In genomic region chr12:125048981-125049322, GRCh38 we compare ENCODE assay signal across 8 cellular contexts. TPM values are rescaled to one million over a fixed set of nuclear protein-coding genes. Genes with fewer than 3 reads are reported as not detected.
DNase-seq lines count a peak whose midpoint lies in the region; ATAC-seq, FAIRE-seq and TF ChIP-seq lines count a peak whose summit lies in the region.
"Not testable (repeated sequence)": the region's sequence is repeated elsewhere in the genome, so short reads cannot be mapped to it uniquely, and the experiment has no call there.

No MANE protein-coding gene starts in this region.

- not testable (repeated sequence) for H3K36me3 Mint-ChIP-seq in activated B cell treated with CpG ODN at 0.5 μM for 24 hours (ENCODE audit: low read depth)

- not testable (repeated sequence) for H2AFZ ChIP-seq in neuronal stem cell (ENCODE audit: low read length)

- H3K27me3 ChIP-seq in esophagus (ENCODE audit: control insufficient read depth in 1 of 2, insufficient read depth in 2 of 2, low read length in 2 of 2); neuronal stem cell (ENCODE audit: control insufficient read depth in 3 of 3, insufficient read depth in 3 of 3, low read depth in 1 of 3, low read length in 3 of 3); subcutaneous abdominal adipose tissue (ENCODE audit: control insufficient read depth in 5 of 5, insufficient read depth in 4 of 5, low read length in 5 of 5): not testable (repeated sequence)

- peak overlapping the region; percentile 43 for H3K4me2 ChIP-seq in neuronal stem cell (ENCODE audit: insufficient read depth, low read length, poor library complexity, severe bottlenecking)

- not testable (repeated sequence) for H3K23ac ChIP-seq in neuronal stem cell (ENCODE audit: low read depth, low read length, poor library complexity)

- H3K79me1 ChIP-seq in neuronal stem cell (ENCODE audit: low read depth, low read length) = not testable (repeated sequence)

- H3K27ac Mint-ChIP-seq in activated B cell treated with CpG ODN at 0.5 μM for 24 hours = peak overlapping the region; percentile 90

- not testable (repeated sequence) for H3K4me1 ChIP-seq in esophagus (ENCODE audit: control insufficient read depth in 2 of 2, insufficient read depth in 2 of 2, low read length in 1 of 2); kidney (ENCODE audit: control insufficient read depth in 1 of 2, insufficient read depth in 1 of 2, low read depth in 1 of 2, low read length in 2 of 2); neuronal stem cell (ENCODE audit: control insufficient read depth in 2 of 2, insufficient read depth in 1 of 2, low read depth in 1 of 2, low read length in 2 of 2)
- peaks cover 2 to 13% (median 11%) of the 10 kb centered on the region in 5 donors for H3K4me1 ChIP-seq in subcutaneous abdominal adipose tissue (ENCODE audit: control insufficient read depth in 5 of 5, insufficient read depth in 5 of 5, low read length in 5 of 5)

- H3K9me3 Mint-ChIP-seq in activated B cell treated with CpG ODN at 0.5 μM for 24 hours = not testable (repeated sequence)

- TF ChIP-seq CTCF in AG04449 (IDR thresholded peaks at IDR 0.05; ENCODE audit: insufficient read depth, low read length, missing control alignments); HFF-Myc (IDR thresholded peaks at IDR 0.05; ENCODE audit: low read depth, low read length, missing control alignments); activated B cell treated with CpG ODN at 0.5 μM for 24 hours (IDR thresholded peaks at IDR 0.05); astrocyte of the spinal cord (IDR thresholded peaks at IDR 0.05; ENCODE audit: low read depth, low read length); kidney (IDR thresholded peaks at IDR 0.05; ENCODE audit: borderline replicate concordance, extremely low read depth, insufficient read depth): not testable (repeated sequence)

- H3K36me3 ChIP-seq in esophagus (ENCODE audit: control insufficient read depth in 2 of 2, insufficient read depth in 2 of 2, low read length in 1 of 2); kidney (ENCODE audit: control insufficient read depth in 1 of 2, insufficient read depth in 2 of 2, low read length in 2 of 2); neuronal stem cell (replicated peaks in 1 of 2; ENCODE audit: control insufficient read depth in 2 of 2, insufficient read depth in 2 of 2, low read length in 2 of 2); subcutaneous abdominal adipose tissue (ENCODE audit: control insufficient read depth in 5 of 5, insufficient read depth in 5 of 5, low read length in 5 of 5): not testable (repeated sequence)

- H2BK120ac ChIP-seq in neuronal stem cell (ENCODE audit: low read depth, low read length) = not testable (repeated sequence)

- not testable (repeated sequence) for H4K8ac ChIP-seq in neuronal stem cell (ENCODE audit: low read depth, low read length)

- not testable (repeated sequence) for H3K4me1 Mint-ChIP-seq in activated B cell treated with CpG ODN at 0.5 μM for 24 hours

- H3K27me3 Mint-ChIP-seq in activated B cell treated with CpG ODN at 0.5 μM for 24 hours = not testable (repeated sequence)

- intact Hi-C loops in activated B cell treated with CpG ODN at 0.5 μM for 24 hours (cut with micrococcal nuclease) = loop anchor here (1.0 kb wide), 3 partner anchors 16 to 56 kb away; partner anchors contain the start of genes AACS and BRI3BP
- intact Hi-C loops in kidney (cut with DNase I) = not testable (repeated sequence)

- H3K27ac ChIP-seq in esophagus (ENCODE audit: low read depth in 2 of 2, low read length in 1 of 2) = peak overlapping the region; percentile 50 to 65
- not testable (repeated sequence) for H3K27ac ChIP-seq in kidney (ENCODE audit: low read depth in 2 of 2, low read length in 2 of 2); neuronal stem cell (replicated peaks; ENCODE audit: low read length); subcutaneous abdominal adipose tissue (ENCODE audit: low read depth, low read length)

- POLR2A ChIA-PET in AG04449 (lab: Yijun Ruan, JAX) = not testable (repeated sequence)
- POLR2A ChIA-PET in activated B cell treated with CpG ODN at 0.5 μM for 24 hours (lab: Charles Lee) = interaction anchor here (0.7 to 2.5 kb wide), 10 partner anchors 16 to 142 kb away, joined by 3 to 20 read pairs (median 6); partner anchors contain the start of genes AACS, BRI3BP, DHX37 and UBC

- H2BK5ac ChIP-seq in neuronal stem cell (ENCODE audit: low read length) = not testable (repeated sequence)

- H3K4me3 ChIP-seq in AG04449 (ENCODE audit: low read depth, low read length) (peak overlapping the region; percentile 72), HFF-Myc (replicated peaks; ENCODE audit: low read depth, low read length) (peak overlapping the region; percentile 45), astrocyte of the spinal cord (ENCODE audit: low read depth, low read length) (peak overlapping the region; percentile 67), esophagus (ENCODE audit: low read depth in 1 of 2, low read length in 2 of 2) (peak overlapping the region; percentile 54 to 63), kidney (ENCODE audit: low read length in 2 of 2) (peak overlapping the region; percentile 58 to 73), neuronal stem cell (ENCODE audit: low read length in 2 of 2) (peak overlapping the region in 1 of 2 donors; percentile 77), subcutaneous abdominal adipose tissue (ENCODE audit: low read depth in 1 of 5, low read length in 5 of 5) (peak overlapping the region; percentile 65 to 88 (median 74))

- not testable (repeated sequence) for H3K4ac ChIP-seq in neuronal stem cell (ENCODE audit: low read length)

- not testable (repeated sequence) for ATAC-seq in activated B cell treated with CpG ODN at 0.5 μM for 24 hours (ENCODE audit: low read depth)

- WGBS in esophagus, 2 donors = 85 to 88% methylated on average over 16 of the region's 16 CpGs
- WGBS in neuronal stem cell (ENCODE audit: extremely low coverage in 2 of 2, insufficient read length in 2 of 2, insufficient replicate concordance in 1 of 2), 2 donors = no CpG with 5 or more reads among the region's 16 CpGs

- in situ Hi-C loops in astrocyte of the spinal cord (cut with HindIII; ENCODE audit: low sequenced_read_pairs) = not testable (repeated sequence)

- not testable (repeated sequence) for H4K91ac ChIP-seq in neuronal stem cell (ENCODE audit: low read depth, low read length, poor library complexity)

- not testable (repeated sequence) for H3K14ac ChIP-seq in neuronal stem cell (ENCODE audit: low read length)

- FAIRE-seq in kidney (lab: Jason Lieb, UNC) = not testable (repeated sequence)

- H2BK12ac ChIP-seq in neuronal stem cell (ENCODE audit: low read length) = not testable (repeated sequence)

- H3K9ac ChIP-seq in kidney (ENCODE audit: low read length in 2 of 2) = peak overlapping the region in 1 of 2 donors; percentile 17
- H3K9ac ChIP-seq in neuronal stem cell (ENCODE audit: low read depth, low read length, poor library complexity) = not testable (repeated sequence)
- peak overlapping the region in 4 of 5 donors; percentile 43 to 80 (median 58) for H3K9ac ChIP-seq in subcutaneous abdominal adipose tissue (ENCODE audit: low read length in 5 of 5)

- H2BK15ac ChIP-seq in neuronal stem cell (ENCODE audit: low read length) = not testable (repeated sequence)

- not testable (repeated sequence) for DNase-seq in AG04449 (ENCODE audit: low read depth, low spot score); HFF-Myc (ENCODE audit: extremely low read depth, low read depth); activated B cell treated with CpG ODN at 0.5 μM for 24 hours; astrocyte of the spinal cord (ENCODE audit: low read depth, low spot score); kidney; neuronal stem cell (ENCODE audit: low spot score)

- CTCF ChIA-PET in AG04449 (lab: Yijun Ruan, JAX) = interaction anchor here (0.6 to 0.8 kb wide), 3 partner anchors 13 to 51 kb away, joined by 3 to 4 read pairs (median 3); no protein-coding TSS in a partner anchor
- CTCF ChIA-PET in activated B cell treated with CpG ODN at 0.5 μM for 24 hours (lab: Charles Lee) = interaction anchor here (1.0 to 1.3 kb wide), 2 partner anchors 15 to 109 kb away, joined by 4 read pairs; no protein-coding TSS in a partner anchor

- H3K18ac ChIP-seq in neuronal stem cell (ENCODE audit: low read length) = not testable (repeated sequence)

- not testable (repeated sequence) for H2AK5ac ChIP-seq in neuronal stem cell (ENCODE audit: low read depth, low read length)

- peak overlapping the region; percentile 92 for H3K4me3 Mint-ChIP-seq in activated B cell treated with CpG ODN at 0.5 μM for 24 hours

- H3K9me3 ChIP-seq in esophagus (ENCODE audit: control insufficient read depth in 2 of 2, insufficient read depth in 1 of 2, low read depth in 1 of 2, low read length in 1 of 2); kidney (ENCODE audit: control insufficient read depth in 1 of 2, low read length in 2 of 2); neuronal stem cell (replicated peaks in 1 of 2; ENCODE audit: control insufficient read depth in 2 of 2, insufficient read depth in 1 of 2, low read depth in 1 of 2, low read length in 2 of 2); subcutaneous abdominal adipose tissue (ENCODE audit: control insufficient read depth in 5 of 5, low read length in 5 of 5): not testable (repeated sequence)

RNA-seq across cellular contexts. Expression of gene AACS, which starts 16.3 kb away (rescaled TPM):
- total RNA-seq in activated B cell treated with CpG ODN at 0.5 μM for 24 hours (14.9 and 18.7 TPM in 2 replicates), kidney (20.9 TPM)
- polyA plus RNA-seq in esophagus (10 to 100 TPM; 24.3 to 26.9 TPM), kidney (ENCODE audit: insufficient read depth, low read depth, low replicate concordance) (20.9 TPM)
- 13.7 TPM for polyA plus RNA-seq in neuronal stem cell (2013, experiment 1 of 2)
- 14.1 TPM for polyA plus RNA-seq in neuronal stem cell (2013, experiment 2 of 2)

RNA-seq across cellular contexts. Expression of gene BRI3BP, which starts 55.5 kb away (rescaled TPM):
- total RNA-seq in activated B cell treated with CpG ODN at 0.5 μM for 24 hours (14.5 and 14.6 TPM in 2 replicates), kidney (8.8 TPM)
- polyA plus RNA-seq in esophagus (1 to 10 TPM; 3.2 to 5.3 TPM), kidney (ENCODE audit: insufficient read depth, low read depth, low replicate concordance) (6.8 TPM)
- polyA plus RNA-seq in neuronal stem cell (2013, experiment 1 of 2) = 4.2 TPM
- 4.2 TPM for polyA plus RNA-seq in neuronal stem cell (2013, experiment 2 of 2)
